In genomic region chr9:128231638-128232568, GRCh38 we compare ENCODE assay signal across 16 cellular contexts. TPM values are rescaled to one million over a fixed set of nuclear protein-coding genes. Genes with fewer than 3 reads are reported as not detected.
DNase-seq lines count a peak whose midpoint lies in the region; ATAC-seq, FAIRE-seq and TF ChIP-seq lines count a peak whose summit lies in the region.
"Had no signal": no experiment of that assay in that cellular context is flagged by ENCODE, and none has a peak within 500 bp of the region (broad histone marks: within the 10 kb centered on the region; RNA-seq: fewer than 3 reads in every experiment).

No MANE protein-coding gene starts in this region.

- H3K79me2 ChIP-seq in H1 (ENCODE audit: control insufficient read depth in 1 of 2, insufficient read depth in 2 of 2, low read length in 2 of 2) (no peaks in the 10 kb centered on the region), smooth muscle cell (ENCODE audit: low read depth) (no peaks in the 10 kb centered on the region)

- H3K36me3 ChIP-seq in left ventricle myocardium inferior (no peaks in the 10 kb centered on the region), H1 (ENCODE audit: control insufficient read depth in 2 of 4, insufficient read depth in 4 of 4, low read length in 3 of 4) (peaks cover 0 to 2% (median 0%) of the 10 kb centered on the region in 4 experiments; a peak in 1 of 8 replicates), mesenchymal stem cell (ENCODE audit: control insufficient read depth in 1 of 2, insufficient read depth in 2 of 2, low read depth in 1 of 2, low read length in 2 of 2) (peaks cover 21 to 22% of the 10 kb centered on the region in 2 experiments), upper lobe of left lung (no peaks in the 10 kb centered on the region), smooth muscle cell (ENCODE audit: low read depth) (no peaks in the 10 kb centered on the region)
- H3K36me3 ChIP-seq: breast epithelium had no signal

- H3K9ac ChIP-seq in H1 (replicated peaks in 1 of 4; ENCODE audit: extremely low read depth in 1 of 4, low read depth in 3 of 4, low read length in 3 of 4): no peak overlapping the region
- peak overlapping the region; percentile 29 for H3K9ac ChIP-seq in mesenchymal stem cell (ENCODE audit: low read length)
- H3K9ac ChIP-seq in smooth muscle cell (ENCODE audit: low read depth): no peak overlapping the region

- CTCF ChIA-PET in H1 (lab: Charles Lee; ENCODE audit: partially characterized antibody): interaction anchor here (1.3 to 1.8 kb wide), 3 partner anchors 22 to 107 kb away, joined by 3 to 7 read pairs (median 3); no protein-coding TSS in a partner anchor

- no peak overlapping the region for H4K5ac ChIP-seq in H1 (ENCODE audit: insufficient read length, low read depth, low read length)

- peak overlapping the region; percentile 35; the same call in 1 of the 2 replicates for H4K8ac ChIP-seq in H1 (ENCODE audit: extremely low read depth, insufficient read depth, low read length)
- no peak overlapping the region for H4K8ac ChIP-seq in mesenchymal stem cell (ENCODE audit: low read length)

- H2AFZ ChIP-seq in H1 (ENCODE audit: low read length) (no peak overlapping the region), mesenchymal stem cell (ENCODE audit: low read depth, low read length) (no peak overlapping the region), smooth muscle cell (ENCODE audit: low read depth) (no peak overlapping the region)

- no peak for TF ChIP-seq EP300 in H1 (IDR thresholded peaks at IDR 0.05; ENCODE audit: borderline replicate concordance in 1 of 2, low read depth in 2 of 2, low read length in 2 of 2)
- TF ChIP-seq EP300 in upper lobe of left lung (IDR thresholded peaks at IDR 0.05): no peak

- no peaks in the 10 kb centered on the region for H3K9me3 ChIP-seq in left ventricle myocardium inferior (replicated peaks)
- no peaks in the 10 kb centered on the region for H3K9me3 ChIP-seq in H1 (ENCODE audit: insufficient read depth in 2 of 2, low read depth in 1 of 2, low read length in 1 of 2)
- H3K9me3 ChIP-seq in mesenchymal stem cell (ENCODE audit: control insufficient read depth, low read length): no peaks in the 10 kb centered on the region
- H3K9me3 ChIP-seq in upper lobe of left lung: no peaks in the 10 kb centered on the region
- H3K9me3 ChIP-seq in smooth muscle cell (replicated peaks; ENCODE audit: low read depth): no peaks in the 10 kb centered on the region
- H3K9me3 ChIP-seq: breast epithelium had no signal

- H2BK20ac ChIP-seq in H1 (ENCODE audit: low read length): no peak overlapping the region

- H2BK5ac ChIP-seq in H1 (ENCODE audit: low read depth, low read length): no peak overlapping the region
- no peak overlapping the region for H2BK5ac ChIP-seq in mesenchymal stem cell (ENCODE audit: low read depth, low read length, poor library complexity, severe bottlenecking)

- H2BK15ac ChIP-seq in H1 (ENCODE audit: low read length) (no peak overlapping the region), mesenchymal stem cell (ENCODE audit: low read depth, poor library complexity, severe bottlenecking) (no peak overlapping the region)

- no peaks in the 10 kb centered on the region for H3K4me1 ChIP-seq in left ventricle myocardium inferior
- H3K4me1 ChIP-seq in H1 (replicated peaks in 1 of 4; ENCODE audit: control insufficient read depth in 3 of 4, insufficient read depth in 4 of 4, low read length in 3 of 4): no peaks in the 10 kb centered on the region
- H3K4me1 ChIP-seq in mesenchymal stem cell (ENCODE audit: control insufficient read depth, insufficient read depth, low read depth, low read length): no peaks in the 10 kb centered on the region
- H3K4me1 ChIP-seq in upper lobe of left lung: no peaks in the 10 kb centered on the region
- no peaks in the 10 kb centered on the region for H3K4me1 ChIP-seq in smooth muscle cell (ENCODE audit: low read depth)
- H3K4me1 ChIP-seq: breast epithelium had no signal

- no peak overlapping the region for H2AK5ac ChIP-seq in H1 (ENCODE audit: low read depth, low read length)
- no peak overlapping the region for H2AK5ac ChIP-seq in mesenchymal stem cell (ENCODE audit: low read length, severe bottlenecking)

- H3F3A ChIP-seq in smooth muscle cell (ENCODE audit: low read depth): no peaks in the 10 kb centered on the region

- H3K4me3 ChIP-seq in left ventricle myocardium inferior (no peak overlapping the region), H1 (ENCODE audit: extremely low read depth in 1 of 4, insufficient read depth in 2 of 4, low read depth in 3 of 4, low read length in 4 of 4) (no peak overlapping the region), mesenchymal stem cell (ENCODE audit: insufficient read depth in 1 of 2, low read depth in 1 of 2, low read length in 2 of 2) (no peak overlapping the region), upper lobe of left lung (no peak overlapping the region), smooth muscle cell (no peak overlapping the region)
- H3K4me3 ChIP-seq: breast epithelium had no signal

- POLR2A ChIA-PET in H1 (lab: Charles Lee; ENCODE audit: partially characterized antibody): interaction anchor here (1.1 to 4.2 kb wide), 6 partner anchors 9 to 18 kb away, joined by 5 to 21 read pairs (median 6); no protein-coding TSS in a partner anchor

- H2BK120ac ChIP-seq in H1 (replicated peaks; ENCODE audit: low read depth, low read length) (no peak overlapping the region), mesenchymal stem cell (ENCODE audit: low read depth, low read length) (no peak overlapping the region)

- H3K79me1 ChIP-seq in H1 (ENCODE audit: low read depth, low read length) (no peaks in the 10 kb centered on the region), mesenchymal stem cell (replicated peaks; ENCODE audit: low read length, poor library complexity, severe bottlenecking) (no peaks in the 10 kb centered on the region)

- H2BK12ac ChIP-seq in H1 (ENCODE audit: low read depth, low read length) (no peak overlapping the region), mesenchymal stem cell (ENCODE audit: low read length in 2 of 2) (no peak overlapping the region)

- H3K4ac ChIP-seq in H1 (replicated peaks; ENCODE audit: insufficient read length, low read depth, low read length) (no peak overlapping the region), mesenchymal stem cell (ENCODE audit: low read depth in 1 of 2, low read length in 2 of 2) (no peak overlapping the region)

- H3K27ac ChIP-seq in left ventricle myocardium inferior (replicated peaks) (no peak overlapping the region), H1 (ENCODE audit: low read depth, low read length) (no peak overlapping the region), mesenchymal stem cell (ENCODE audit: low read length, poor library complexity, severe bottlenecking) (no peak overlapping the region), upper lobe of left lung (no peak overlapping the region), smooth muscle cell (ENCODE audit: low read depth) (no peak overlapping the region)

- peak in 1 of 2 experiments; percentile 34; a peak in 1 of 3 replicates for TF ChIP-seq POLR2A in H1 (IDR thresholded peaks at IDR 0.05; ENCODE audit: control extremely low read depth in 1 of 2, low read depth in 2 of 2, low read length in 2 of 2)
- TF ChIP-seq POLR2A in upper lobe of left lung (IDR thresholded peaks at IDR 0.05): no peak

- 87% methylated on average over 16 of the region's 16 CpGs; no CpG with 5 or more reads in 1 of the 2 experiments for WGBS in H1 (ENCODE audit: extremely low coverage in 1 of 2, insufficient coverage in 1 of 2, insufficient read length in 1 of 2, insufficient replicate concordance in 2 of 2, low coverage in 1 of 2, low lambda C conversion rate in 2 of 2, missing lambda C conversion rate in 1 of 2), 2 experiments
- WGBS in mesenchymal stem cell: 90% methylated on average over 16 of the region's 16 CpGs
- WGBS in upper lobe of left lung, 2 donors: 60 to 81% methylated on average over 15 of the region's 16 CpGs
- WGBS in smooth muscle cell (ENCODE audit: low lambda C conversion rate): 87% methylated on average over 16 of the region's 16 CpGs

- TF ChIP-seq CTCF in left ventricle myocardium inferior (IDR thresholded peaks at IDR 0.05; ENCODE audit: borderline replicate concordance) (no peak), H1 (IDR thresholded peaks at IDR 0.05; ENCODE audit: control extremely low read depth in 1 of 3, insufficient read depth in 1 of 3, low read depth in 1 of 3, low read length in 3 of 3) (no peak), upper lobe of left lung (IDR thresholded peaks at IDR 0.05) (no peak), smooth muscle cell (IDR thresholded peaks at IDR 0.05; ENCODE audit: borderline replicate concordance, insufficient read depth, poor library complexity, severe bottlenecking) (no peak)

- no peak for FAIRE-seq in H1 (lab: Jason Lieb, UNC)
- FAIRE-seq: GM12891 had no signal

- no peak for TF ChIP-seq RAD21 in H1 (IDR thresholded peaks at IDR 0.05 in 1 of 2, conservative IDR thresholded peaks at IDR 0.05 in 1 of 2; ENCODE audit: low read depth in 2 of 2, low read length in 2 of 2)

- H3K27me3 ChIP-seq in left ventricle myocardium inferior (ENCODE audit: low read depth): peaks cover 4% of the 10 kb centered on the region
- no peaks in the 10 kb centered on the region; a peak in 1 of 7 replicates for H3K27me3 ChIP-seq in H1 (replicated peaks in 1 of 4; ENCODE audit: control insufficient read depth in 3 of 4, extremely low read depth in 1 of 4, insufficient read depth in 3 of 4, low read length in 3 of 4)
- no peaks in the 10 kb centered on the region for H3K27me3 ChIP-seq in mesenchymal stem cell (ENCODE audit: control insufficient read depth in 1 of 2, insufficient read depth in 1 of 2, low read length in 2 of 2)
- no peaks in the 10 kb centered on the region for H3K27me3 ChIP-seq in upper lobe of left lung
- H3K27me3 ChIP-seq in smooth muscle cell (ENCODE audit: low read depth): no peaks in the 10 kb centered on the region
- H3K27me3 ChIP-seq: breast epithelium had no signal

- H3K23me2 ChIP-seq in H1 (ENCODE audit: low read depth, low read length): no peaks in the 10 kb centered on the region

- H3K23ac ChIP-seq in H1 (ENCODE audit: insufficient read length): no peak overlapping the region
- no peak overlapping the region for H3K23ac ChIP-seq in mesenchymal stem cell (ENCODE audit: low read length in 2 of 2)

- no peak overlapping the region for H3K14ac ChIP-seq in H1 (ENCODE audit: insufficient read length)
- no peak overlapping the region for H3K14ac ChIP-seq in mesenchymal stem cell (ENCODE audit: low read length in 2 of 2)

- H4K91ac ChIP-seq in H1 (replicated peaks; ENCODE audit: insufficient read length, low read length) (no peak overlapping the region), mesenchymal stem cell (ENCODE audit: low read length) (no peak overlapping the region)

- no peak overlapping the region for H3K56ac ChIP-seq in H1 (replicated peaks; ENCODE audit: insufficient read length, low read depth, low read length)

- ATAC-seq in Right ventricle myocardium superior (ENCODE audit: poor library complexity) (peak; percentile 47), upper lobe of left lung (ENCODE audit: low FRiP score in 2 of 2) (peak; percentile 36 to 83)

- H3K18ac ChIP-seq in H1 (ENCODE audit: extremely low read depth, low read length) (no peak overlapping the region), mesenchymal stem cell (ENCODE audit: low read depth in 1 of 2, low read length in 2 of 2) (no peak overlapping the region)

- DNase-seq in Right ventricle myocardium superior (no peak), left ventricle myocardium inferior (no peak), H1 (ENCODE audit: low read depth in 1 of 2, low spot score in 2 of 2) (no peak), mesenchymal stem cell (no peak), upper lobe of left lung (no peak), smooth muscle cell (lab: John Stamatoyannopoulos, UW; ENCODE audit: unreplicated experiment) (no peak), DMS153 treated with DMSO at 0.1 percent for 48 hours (lab: John Stamatoyannopoulos, UW; ENCODE audit: unreplicated experiment) (no peak), NCI-H446 treated with DMSO at 0.1 percent for 48 hours (lab: John Stamatoyannopoulos, UW) (no peak)
- DNase-seq: CD8-positive, alpha-beta memory T cell; glutamatergic neuron; NCI-H1417 treated with DMSO at 0.1 percent for 48 hours; retina; SHP77 treated with DMSO at 0.1 percent for 48 hours; T-helper 1 cell had no signal

- no peak overlapping the region for H3K4me2 ChIP-seq in H1 (ENCODE audit: insufficient read depth in 1 of 2, low read depth in 2 of 2, low read length in 2 of 2)
- no peak overlapping the region for H3K4me2 ChIP-seq in mesenchymal stem cell (ENCODE audit: low read length, poor library complexity, severe bottlenecking)
- H3K4me2 ChIP-seq in smooth muscle cell: no peak overlapping the region

- intact Hi-C loops in Right ventricle myocardium superior (cut with DNase I) (no loop called here), left ventricle myocardium inferior (cut with micrococcal nuclease) (no loop called here)

- H4K20me1 ChIP-seq in H1 (replicated peaks in 1 of 2; ENCODE audit: control insufficient read depth in 1 of 2, insufficient read depth in 2 of 2, low read length in 2 of 2) (peaks cover 0 to 2% of the 10 kb centered on the region in 2 experiments), smooth muscle cell (ENCODE audit: low read depth) (no peaks in the 10 kb centered on the region)

RNA-seq across cellular contexts. Expression of gene DNM1, which starts 28.7 kb away (rescaled TPM):
- total RNA-seq in Right ventricle myocardium superior (7.0 TPM), left ventricle myocardium inferior (4.9 TPM), upper lobe of left lung (10 to 100 TPM in 2 of 6 donors, 1 to 10 TPM in 4; 1.4 to 17.8 (median 7.9) TPM), smooth muscle cell (25.3 and 29.7 TPM in 2 replicates)
- total RNA-seq in H1 (2021; fragmentation: NEBNext Ultra II Directional; extraction: Animal tissue kit (Norgen Biotek cat#: 25700)): 43.7 and 62.7 TPM in 2 replicates
- polyA plus RNA-seq in H1 (2011; rRNA removed) (34.3 and 55.4 TPM in 2 replicates), smooth muscle cell (48.9 and 50.7 TPM in 2 replicates)
- polyA plus RNA-seq in H1 (2011; cell fraction: cytosol; rRNA removed): 38.5 TPM
- polyA plus RNA-seq in H1 (2011; cell fraction: nucleus; rRNA removed): 182 TPM
- 63.2 to 75.1 TPM (median 67.5 TPM) in 4 replicates for polyA plus RNA-seq in H1 (2012, experiment 1 of 2)
- 27.0 TPM for polyA plus RNA-seq in H1 (2012, experiment 2 of 2)
- polyA plus RNA-seq in H1 (2013, experiment 1 of 2): 35.2 TPM
- polyA plus RNA-seq in H1 (2013, experiment 2 of 2): 29.3 TPM
- 80.1 and 86.2 TPM in 2 replicates for polyA minus RNA-seq in H1 (2011; rRNA and poly(A)+ RNA removed)
- polyA minus RNA-seq in H1 (2011; cell fraction: cytosol; rRNA and poly(A)+ RNA removed): 43.2 TPM
- 108 TPM for polyA minus RNA-seq in H1 (2011; cell fraction: nucleus; rRNA and poly(A)+ RNA removed)
- 5.9 TPM for polyA plus RNA-seq in mesenchymal stem cell (2013, experiment 1 of 2)
- 5.2 TPM for polyA plus RNA-seq in mesenchymal stem cell (2013, experiment 2 of 2)

RNA-seq across cellular contexts. Expression of gene CIZ1, which starts 40.5 kb away (rescaled TPM):
- 75.3 TPM for total RNA-seq in Right ventricle myocardium superior
- total RNA-seq in left ventricle myocardium inferior: 74.9 TPM
- 103 and 107 TPM in 2 replicates for total RNA-seq in H1 (2021; fragmentation: NEBNext Ultra II Directional; extraction: Animal tissue kit (Norgen Biotek cat#: 25700))
- polyA plus RNA-seq in H1 (2011; rRNA removed): 66.0 and 87.0 TPM in 2 replicates
- polyA plus RNA-seq in H1 (2011; cell fraction: cytosol; rRNA removed): 40.7 TPM
- polyA plus RNA-seq in H1 (2011; cell fraction: nucleus; rRNA removed): 107 TPM
- 80.8 to 92.5 TPM (median 90.4 TPM) in 4 replicates for polyA plus RNA-seq in H1 (2012, experiment 1 of 2)
- polyA plus RNA-seq in H1 (2012, experiment 2 of 2): 78.0 TPM
- 77.5 TPM for polyA plus RNA-seq in H1 (2013, experiment 1 of 2)
- polyA plus RNA-seq in H1 (2013, experiment 2 of 2): 83.3 TPM
- polyA minus RNA-seq in H1 (2011; rRNA and poly(A)+ RNA removed): 38.7 and 39.7 TPM in 2 replicates
- polyA minus RNA-seq in H1 (2011; cell fraction: cytosol; rRNA and poly(A)+ RNA removed): 51.8 TPM
- polyA minus RNA-seq in H1 (2011; cell fraction: nucleus; rRNA and poly(A)+ RNA removed): 36.3 TPM
- 148 TPM for polyA plus RNA-seq in mesenchymal stem cell (2013, experiment 1 of 2)
- 145 TPM for polyA plus RNA-seq in mesenchymal stem cell (2013, experiment 2 of 2)
- 100 to 1,000 TPM in 3 of 6 donors, 10 to 100 TPM in 3; 53.4 to 136 (median 95.5) TPM for total RNA-seq in upper lobe of left lung
- total RNA-seq in smooth muscle cell: 23.5 and 24.2 TPM in 2 replicates
- polyA plus RNA-seq in smooth muscle cell: 81.1 and 84.0 TPM in 2 replicates

RNA-seq across cellular contexts. Expression of gene GOLGA2, which starts 43.9 kb away (rescaled TPM):
- total RNA-seq in Right ventricle myocardium superior (77.7 TPM), left ventricle myocardium inferior (86.9 TPM), upper lobe of left lung (100 to 1,000 TPM in 2 of 6 donors, 10 to 100 TPM in 4; 78.4 to 138 (median 93.8) TPM), smooth muscle cell (99.5 and 101 TPM in 2 replicates)
- total RNA-seq in H1 (2021; fragmentation: NEBNext Ultra II Directional; extraction: Animal tissue kit (Norgen Biotek cat#: 25700)): 43.6 and 50.1 TPM in 2 replicates
- polyA plus RNA-seq in H1 (2011; rRNA removed) (13.1 and 15.9 TPM in 2 replicates), smooth muscle cell (55.4 and 70.1 TPM in 2 replicates)
- polyA plus RNA-seq in H1 (2011; cell fraction: cytosol; rRNA removed): 22.9 TPM
- polyA plus RNA-seq in H1 (2011; cell fraction: nucleus; rRNA removed): 30.3 TPM
- 30.5 to 43.8 TPM (median 37.6 TPM) in 4 replicates for polyA plus RNA-seq in H1 (2012, experiment 1 of 2)
- 16.1 TPM for polyA plus RNA-seq in H1 (2012, experiment 2 of 2)
- 29.7 TPM for polyA plus RNA-seq in H1 (2013, experiment 1 of 2)
- polyA plus RNA-seq in H1 (2013, experiment 2 of 2): 31.5 TPM
- 14.7 and 17.2 TPM in 2 replicates for polyA minus RNA-seq in H1 (2011; rRNA and poly(A)+ RNA removed)
- polyA minus RNA-seq in H1 (2011; cell fraction: cytosol; rRNA and poly(A)+ RNA removed): 13.5 TPM
- 22.6 TPM for polyA minus RNA-seq in H1 (2011; cell fraction: nucleus; rRNA and poly(A)+ RNA removed)
- polyA plus RNA-seq in mesenchymal stem cell (2013, experiment 1 of 2): 109 TPM
- 102 TPM for polyA plus RNA-seq in mesenchymal stem cell (2013, experiment 2 of 2)

RNA-seq across cellular contexts. Expression of gene SWI5, which starts 44.2 kb away (rescaled TPM):
- 16.3 TPM for total RNA-seq in Right ventricle myocardium superior
- total RNA-seq in left ventricle myocardium inferior: 16.2 TPM
- 25.5 and 29.0 TPM in 2 replicates for total RNA-seq in H1 (2021; fragmentation: NEBNext Ultra II Directional; extraction: Animal tissue kit (Norgen Biotek cat#: 25700))
- polyA plus RNA-seq in H1 (2011; rRNA removed): 54.6 and 59.5 TPM in 2 replicates
- 63.6 TPM for polyA plus RNA-seq in H1 (2011; cell fraction: cytosol; rRNA removed)
- polyA plus RNA-seq in H1 (2011; cell fraction: nucleus; rRNA removed): 34.7 TPM
- 34.0 to 43.9 TPM (median 40.7 TPM) in 4 replicates for polyA plus RNA-seq in H1 (2012, experiment 1 of 2)
- 21.8 TPM for polyA plus RNA-seq in H1 (2012, experiment 2 of 2)
- polyA plus RNA-seq in H1 (2013, experiment 1 of 2): 29.0 TPM
- polyA plus RNA-seq in H1 (2013, experiment 2 of 2): 30.0 TPM
- polyA minus RNA-seq in H1 (2011; rRNA and poly(A)+ RNA removed): 27.7 and 27.8 TPM in 2 replicates
- 5.5 TPM for polyA minus RNA-seq in H1 (2011; cell fraction: cytosol; rRNA and poly(A)+ RNA removed)
- polyA minus RNA-seq in H1 (2011; cell fraction: nucleus; rRNA and poly(A)+ RNA removed): 11.5 TPM
- 35.0 TPM for polyA plus RNA-seq in mesenchymal stem cell (2013, experiment 1 of 2)
- polyA plus RNA-seq in mesenchymal stem cell (2013, experiment 2 of 2): 33.3 TPM
- total RNA-seq in upper lobe of left lung: 10 to 100 TPM; 13.7 to 28.3 (median 22.8) TPM
- 41.0 and 47.1 TPM in 2 replicates for total RNA-seq in smooth muscle cell
- polyA plus RNA-seq in smooth muscle cell: 71.1 and 77.2 TPM in 2 replicates
